21 cellular contexts compared by ENCODE assay signal in the genomic region with DNA sequence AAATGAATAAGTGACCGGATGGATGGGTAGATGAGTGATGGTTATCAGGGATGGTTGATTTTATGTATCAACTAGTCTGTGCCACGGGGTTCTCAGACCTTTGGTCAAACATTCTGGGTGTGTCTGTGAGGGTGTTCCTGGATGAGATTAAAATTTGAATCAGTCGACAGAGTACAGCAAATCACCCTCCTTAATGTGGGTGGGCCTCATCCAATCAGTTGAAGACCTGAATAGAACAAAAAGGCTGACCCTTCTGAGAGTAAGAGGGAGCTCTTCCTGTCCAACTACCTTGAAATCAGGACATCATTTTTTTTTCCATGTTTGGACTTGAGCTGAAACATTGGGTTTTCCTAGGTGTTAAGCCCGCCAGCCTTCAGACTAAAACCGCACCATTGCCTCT.
A peak's percentile ranks its signal among the peaks of the same experiment; 100 is the strongest.
DNase-seq lines count a peak whose midpoint lies in the region; ATAC-seq, FAIRE-seq and TF ChIP-seq lines count a peak whose summit lies in the region.
"Had no signal": no experiment of that assay in that cellular context is flagged by ENCODE, and none has a peak within 500 bp of the region (broad histone marks: within the 10 kb centered on the region; RNA-seq: fewer than 3 reads in every experiment).

No MANE protein-coding gene starts in this region.

- H3K27ac ChIP-seq in IMR-90 (ENCODE audit: insufficient read depth, low read length): no peak overlapping the region
- no peak overlapping the region for H3K27ac ChIP-seq in K562 (ENCODE audit: extremely low read depth, low read depth, low read length)
- H3K27ac ChIP-seq: BLaER1 treated with 17β-estradiol and CSF1 and Interleukin-3, amounts not matched to agents 10 nM and 100 nM; C4-2B had no signal

- CTCF ChIA-PET in IMR-90 (lab: Yijun Ruan, JAX): no interaction called here
- CTCF ChIA-PET in K562 (lab: Yijun Ruan, JAX; ENCODE audit: low intra/inter-chr PET ratio): no interaction called here

- dilution Hi-C loops in IMR-90 (cut with HindIII; ENCODE audit: low sequenced_read_pairs, unreplicated experiment): no loop called here

- no peak overlapping the region for H3K9ac ChIP-seq in IMR-90 (ENCODE audit: low read depth, low read length)
- H3K9ac ChIP-seq in K562 (ENCODE audit: insufficient read depth in 1 of 2, low read depth in 2 of 2, low read length in 2 of 2): no peak overlapping the region
- H3K9ac ChIP-seq: BLaER1 treated with 17β-estradiol and CSF1 and Interleukin-3, amounts not matched to agents 10 nM and 100 nM had no signal

- H3K4ac ChIP-seq in IMR-90 (ENCODE audit: low read depth, low read length): peak overlapping the region; percentile 15; the same call in 1 of the 2 replicates

- H3K9me1 ChIP-seq in IMR-90 (ENCODE audit: insufficient read depth, low read length) (0 out of 2 replicates have a peak, but pooled peaks cover under 1% of the 10 kb centered on the region), K562 (ENCODE audit: control insufficient read depth, insufficient read depth, low read length) (no peaks in the 10 kb centered on the region)

- H2BK5ac ChIP-seq in IMR-90 (ENCODE audit: low read depth, low read length, poor library complexity, severe bottlenecking): no peak overlapping the region

- POLR2A ChIA-PET in IMR-90 (lab: Charles Lee; ENCODE audit: unreplicated experiment) (no interaction called here), K562 (lab: Yijun Ruan, JAX) (interaction anchor here (0.5 to 0.7 kb wide), 2 partner anchors 28 to 46 kb away, joined by 3 to 4 read pairs; no protein-coding TSS in a partner anchor)

- no peak for ATAC-seq in IMR-90 (ENCODE audit: low read depth)
- ATAC-seq in K562: no peak
- ATAC-seq: CD8-positive, alpha-beta T cell had no signal

- DNase-seq in IMR-90 (no peak), K562 (ENCODE audit: extremely low read depth in 1 of 4, low spot score in 3 of 4) (no peak), COLO668 (lab: John Stamatoyannopoulos, UW; ENCODE audit: unreplicated experiment) (no peak), GM19238 (ENCODE audit: insufficient read length, low spot score) (no peak), posterior vena cava (ENCODE audit: low spot score) (no peak)
- DNase-seq: 8988T; AML-193; CD4-positive, alpha-beta T cell; CD8-positive, alpha-beta T cell; COR-L47; DMS 273 treated with DMSO at 0.1 percent for 48 hours; DMS153; DMS53; DMS79; DND-41; EL; GDM1 had no signal

- in situ Hi-C loops in IMR-90 (cut with MboI; ENCODE audit: low sequenced_read_pairs): no loop called here
- in situ Hi-C loops in K562 (cut with MboI): no loop called here

- no peaks in the 10 kb centered on the region for H3K36me3 ChIP-seq in IMR-90 (ENCODE audit: control insufficient read depth, insufficient read depth, low read length)
- no peaks in the 10 kb centered on the region for H3K36me3 ChIP-seq in K562 (ENCODE audit: control insufficient read depth, insufficient read depth, low read length)
- H3K36me3 ChIP-seq: BLaER1 treated with 17β-estradiol and CSF1 and Interleukin-3, amounts not matched to agents 10 nM and 100 nM had no signal

- TF ChIP-seq CTCF in IMR-90 (conservative IDR thresholded peaks at IDR 0.05; ENCODE audit: low read depth, low read length): no peak
- no peak for TF ChIP-seq CTCF in K562 (IDR thresholded peaks at IDR 0.05 in 2 of 3, conservative IDR thresholded peaks at IDR 0.05 in 1 of 3; ENCODE audit: insufficient read depth in 2 of 3, low read depth in 1 of 3, low read length in 3 of 3)

- H3K79me2 ChIP-seq in K562 (ENCODE audit: control insufficient read depth, insufficient read depth, low read length): no peaks in the 10 kb centered on the region

- no peak overlapping the region for H2BK120ac ChIP-seq in IMR-90 (ENCODE audit: low read depth, low read length)

- 0 out of 2 replicates have a peak, but pooled peaks cover 2% of the 10 kb centered on the region for H3K4me1 ChIP-seq in IMR-90 (ENCODE audit: control insufficient read depth, insufficient read depth, low read length)
- H3K4me1 ChIP-seq in K562 (replicated peaks in 1 of 2; ENCODE audit: control insufficient read depth in 2 of 2, insufficient read depth in 2 of 2, low read length in 2 of 2): no peaks in the 10 kb centered on the region

- FAIRE-seq in K562 (lab: Jason Lieb, UNC): no peak
- FAIRE-seq: A204.1, GM12891 had no signal

- H2AK5ac ChIP-seq in IMR-90 (ENCODE audit: low read depth, low read length): no peak overlapping the region

- no peak overlapping the region for H2AFZ ChIP-seq in IMR-90 (replicated peaks; ENCODE audit: low read length, poor library complexity)
- no peak overlapping the region for H2AFZ ChIP-seq in K562 (ENCODE audit: low read depth, low read length)

- no peak overlapping the region for H4K91ac ChIP-seq in IMR-90 (ENCODE audit: insufficient read depth, low read depth, low read length)

- no peak overlapping the region for H2BK20ac ChIP-seq in IMR-90 (ENCODE audit: low read depth, low read length)

- no peaks in the 10 kb centered on the region for H4K20me1 ChIP-seq in IMR-90 (ENCODE audit: insufficient read depth, low read length)
- no peaks in the 10 kb centered on the region for H4K20me1 ChIP-seq in K562 (replicated peaks; ENCODE audit: control insufficient read depth, insufficient read depth, low read length)
- H4K20me1 ChIP-seq: BLaER1 treated with 17β-estradiol and CSF1 and Interleukin-3, amounts not matched to agents 10 nM and 100 nM had no signal

- H2BK15ac ChIP-seq in IMR-90 (ENCODE audit: low read depth, low read length): no peak overlapping the region

- TF ChIP-seq EP300 in K562 (IDR thresholded peaks at IDR 0.05; ENCODE audit: low read length): no peak

- H3K56ac ChIP-seq in IMR-90 (ENCODE audit: extremely low read depth, insufficient read depth, low read length): no peak overlapping the region

- TF ChIP-seq POLR2A in IMR-90 (IDR thresholded peaks at IDR 0.05; ENCODE audit: low read depth, low read length) (no peak), K562 (conservative IDR thresholded peaks at IDR 0.05) (no peak)

- H3K4me3 ChIP-seq in IMR-90 (ENCODE audit: insufficient read depth, low read depth, low read length): no peak overlapping the region
- H3K4me3 ChIP-seq in K562: no peak overlapping the region
- H3K4me3 ChIP-seq: BLaER1 treated with 17β-estradiol and CSF1 and Interleukin-3, amounts not matched to agents 10 nM and 100 nM had no signal

- H4K5ac ChIP-seq in IMR-90 (ENCODE audit: low read depth, low read length): no peak overlapping the region

- TF ChIP-seq RAD21 in IMR-90 (IDR thresholded peaks at IDR 0.05; ENCODE audit: low read length): no peak
- TF ChIP-seq RAD21 in K562 (CRISPR knock-in tag; conservative IDR thresholded peaks at IDR 0.05 in 1 of 2, IDR thresholded peaks at IDR 0.05 in 1 of 2): no peak

- no CpG with 5 or more reads among the region's 5 CpGs for WGBS in IMR-90 (ENCODE audit: extremely low coverage in 2 of 2, insufficient read length in 1 of 2), 2 experiments
- 3% methylated on average over 5 of the region's 5 CpGs for WGBS in K562 (ENCODE audit: insufficient coverage, low coverage, missing lambda C conversion rate)

- H3K14ac ChIP-seq in IMR-90 (replicated peaks; ENCODE audit: low read depth, low read length): no peak overlapping the region

- no peaks in the 10 kb centered on the region for H3K79me1 ChIP-seq in IMR-90 (ENCODE audit: low read depth in 1 of 2, low read length in 2 of 2)

- peaks cover 5% of the 10 kb centered on the region; the same call in 1 of the 2 replicates for H3K9me3 ChIP-seq in IMR-90 (ENCODE audit: control insufficient read depth, insufficient read depth, low read length)
- H3K9me3 ChIP-seq in K562 (replicated peaks; ENCODE audit: control insufficient read depth, insufficient read depth, low read depth, low read length): no peaks in the 10 kb centered on the region

- intact Hi-C loops in IMR-90 (cut with micrococcal nuclease): no loop called here
- intact Hi-C loops in K562 (cut with micrococcal nuclease): no loop called here
- intact Hi-C loops in posterior vena cava (cut with DNase I): no loop called here

- H3K4me2 ChIP-seq in IMR-90 (ENCODE audit: low read depth, low read length) (no peak overlapping the region), K562 (ENCODE audit: insufficient read depth, low read length) (no peak overlapping the region)
- H3K4me2 ChIP-seq: BLaER1 treated with 17β-estradiol and CSF1 and Interleukin-3, amounts not matched to agents 10 nM and 100 nM had no signal

- H2AK9ac ChIP-seq in IMR-90 (replicated peaks; ENCODE audit: low read depth, low read length, poor library complexity): no peak overlapping the region

- H3K18ac ChIP-seq in IMR-90 (ENCODE audit: low read depth, low read length): no peak overlapping the region

- H3K27me3 ChIP-seq in IMR-90 (ENCODE audit: control insufficient read depth, insufficient read depth, low read length) (no peaks in the 10 kb centered on the region), K562 (ENCODE audit: control insufficient read depth in 2 of 2, insufficient read depth in 2 of 2, low read length in 2 of 2) (no peaks in the 10 kb centered on the region)
- H3K27me3 ChIP-seq: BLaER1 treated with 17β-estradiol and CSF1 and Interleukin-3, amounts not matched to agents 10 nM and 100 nM had no signal

- H4K8ac ChIP-seq in IMR-90 (ENCODE audit: low read depth in 2 of 2, low read length in 2 of 2): no peak overlapping the region

- BruUV-seq in IMR-90 (replicated peaks; lab: Mats Ljungman, UMichigan): no TSS peak
- no TSS peak for BruUV-seq in K562 (replicated peaks; lab: Mats Ljungman, UMichigan)

- H3K23ac ChIP-seq in IMR-90 (ENCODE audit: low read depth, low read length): no peak overlapping the region

TF ChIP-seq in IMR-90, 13 proteins besides CTCF, POLR2A, EP300 and RAD21:
- TF ChIP-seq RFX5 (IDR thresholded peaks at IDR 0.05; ENCODE audit: low read depth, low read length): no peak
- TF ChIP-seq CEBPB (IDR thresholded peaks at IDR 0.05; ENCODE audit: low read depth, low read length): no peak
- no peak for TF ChIP-seq RCOR1 (IDR thresholded peaks at IDR 0.05; ENCODE audit: insufficient replicate concordance, low read length)
- no peak for TF ChIP-seq MXI1 (IDR thresholded peaks at IDR 0.05; ENCODE audit: borderline replicate concordance, low read depth, low read length)
- TF ChIP-seq CHD1 (IDR thresholded peaks at IDR 0.05; ENCODE audit: low read depth, low read length): no peak
- no peak for TF ChIP-seq MAFK (IDR thresholded peaks at IDR 0.05; ENCODE audit: low read depth, low read length)
- no peak for TF ChIP-seq FOS (IDR thresholded peaks at IDR 0.05; ENCODE audit: low read depth, low read length)

TF ChIP-seq in K562, 482 proteins besides CTCF, POLR2A, EP300 and RAD21 (continues in another document):
- TF ChIP-seq RBM25 (IDR thresholded peaks at IDR 0.05; ENCODE audit: low read depth, low read length, severe bottlenecking): peak; percentile 27
- TF ChIP-seq ZNF263 (CRISPR knock-in tag; IDR thresholded peaks at IDR 0.05; ENCODE audit: borderline replicate concordance): no peak
